8 cellular contexts compared by ENCODE assay signal in the genomic region with DNA sequence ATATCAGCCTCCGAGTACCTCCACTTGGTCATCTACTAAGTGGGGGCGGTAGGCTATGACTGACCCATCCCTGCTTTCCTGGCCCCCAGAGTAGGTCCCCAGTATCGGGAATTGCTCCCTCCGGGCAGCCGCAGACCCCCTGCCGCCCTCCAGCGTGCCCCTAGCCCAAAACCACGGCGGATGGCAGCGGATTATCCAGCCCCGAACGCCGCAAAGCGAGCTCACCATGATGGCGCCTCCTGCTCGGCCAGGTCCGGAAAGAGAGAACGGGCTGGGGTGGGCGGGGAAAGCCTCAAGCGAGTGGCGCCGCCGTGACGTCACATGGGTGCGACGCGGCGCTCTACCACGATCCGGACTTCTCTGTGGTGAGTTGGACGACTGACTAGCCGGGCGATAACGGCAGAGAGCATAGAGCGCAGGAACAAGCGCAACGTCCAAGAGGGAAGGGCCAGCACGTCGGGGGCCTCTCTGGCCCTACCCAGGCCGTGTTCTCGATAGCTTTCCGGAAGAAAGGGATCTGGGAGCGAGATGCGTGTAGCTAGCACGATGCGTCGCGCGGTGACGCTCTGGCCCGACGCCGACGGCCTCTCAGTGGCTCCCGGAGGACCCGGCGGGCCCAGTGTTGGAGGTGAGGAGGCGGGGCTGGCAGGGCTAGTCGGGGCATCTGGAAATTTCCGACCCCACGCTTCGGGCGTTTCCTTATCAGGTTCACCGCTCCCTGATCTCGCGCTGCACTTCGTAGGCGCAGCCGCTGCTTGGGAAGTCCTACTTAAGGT. TPM values are rescaled to one million over a fixed set of nuclear protein-coding genes. Genes with fewer than 3 reads are reported as not detected.
A peak's percentile ranks its signal among the peaks of the same experiment; 100 is the strongest.
DNase-seq lines count a peak whose midpoint lies in the region; ATAC-seq and TF ChIP-seq lines count a peak whose summit lies in the region.

A gene (minus strand): TSS at position 263 of the 776 bp plus-strand sequence. CDS start 35 bp downstream, at position 228.
A gene with protein sequence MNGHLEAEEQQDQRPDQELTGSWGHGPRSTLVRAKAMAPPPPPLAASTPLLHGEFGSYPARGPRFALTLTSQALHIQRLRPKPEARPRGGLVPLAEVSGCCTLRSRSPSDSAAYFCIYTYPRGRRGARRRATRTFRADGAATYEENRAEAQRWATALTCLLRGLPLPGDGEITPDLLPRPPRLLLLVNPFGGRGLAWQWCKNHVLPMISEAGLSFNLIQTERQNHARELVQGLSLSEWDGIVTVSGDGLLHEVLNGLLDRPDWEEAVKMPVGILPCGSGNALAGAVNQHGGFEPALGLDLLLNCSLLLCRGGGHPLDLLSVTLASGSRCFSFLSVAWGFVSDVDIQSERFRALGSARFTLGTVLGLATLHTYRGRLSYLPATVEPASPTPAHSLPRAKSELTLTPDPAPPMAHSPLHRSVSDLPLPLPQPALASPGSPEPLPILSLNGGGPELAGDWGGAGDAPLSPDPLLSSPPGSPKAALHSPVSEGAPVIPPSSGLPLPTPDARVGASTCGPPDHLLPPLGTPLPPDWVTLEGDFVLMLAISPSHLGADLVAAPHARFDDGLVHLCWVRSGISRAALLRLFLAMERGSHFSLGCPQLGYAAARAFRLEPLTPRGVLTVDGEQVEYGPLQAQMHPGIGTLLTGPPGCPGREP (plus strand): TSS at position 591 of the 776 bp plus-strand sequence. CDS start 1,009 bp downstream, outside the sequence.

- H3K4me3 Mint-ChIP-seq in T-helper 2 cell treated with Interferon-gamma antibody and Interleukin-4, amounts not matched to agents 5 μg/mL and 100 μg/mL, for 36 hours: peak within 1 kb of the TSS; percentile 97

- no peaks in the 10 kb centered on the region for H3K27me3 Mint-ChIP-seq in T-helper 2 cell treated with Interferon-gamma antibody and Interleukin-4, amounts not matched to agents 5 μg/mL and 100 μg/mL, for 36 hours (ENCODE audit: low read depth)

- H3K9me3 ChIP-seq in ascending aorta (no peaks in the 10 kb centered on the region), right cardiac atrium (ENCODE audit: control insufficient read depth, low read length) (no peaks in the 10 kb centered on the region), vagina (no peaks in the 10 kb centered on the region)

- H3K27ac Mint-ChIP-seq in T-helper 2 cell treated with Interferon-gamma antibody and Interleukin-4, amounts not matched to agents 5 μg/mL and 100 μg/mL, for 36 hours: peak within 1 kb of the TSS; percentile 99

- H3K4me1 ChIP-seq in ascending aorta (peaks cover 16 to 27% of the 10 kb centered on the region in 2 donors), right cardiac atrium (ENCODE audit: control insufficient read depth, insufficient read depth, low read length) (peaks cover 5% of the 10 kb centered on the region), vagina (peaks cover 58% of the 10 kb centered on the region)

- peak; percentile 99 to 100 for DNase-seq in NCI-H1930 (lab: John Stamatoyannopoulos, UW)
- DNase-seq in T-helper 2 cell treated with Interferon-gamma antibody and Interleukin-4, amounts not matched to agents 5 μg/mL and 100 μg/mL, for 36 hours (ENCODE audit: low spot score): peak; percentile 98
- peak; percentile 94 to 99 for DNase-seq in ascending aorta (ENCODE audit: low spot score in 2 of 2)
- peak; percentile 99 for DNase-seq in right cardiac atrium
- DNase-seq in putamen (ENCODE audit: low spot score): peak; percentile 100
- DNase-seq in vagina (ENCODE audit: extremely low spot score in 2 of 2): peak; percentile 99 to 100

- H3K27ac ChIP-seq in ascending aorta: peak within 1 kb of the TSS; percentile 86 to 87
- H3K27ac ChIP-seq in right cardiac atrium (ENCODE audit: low read length): peak within 1 kb of the TSS; percentile 97
- peak within 1 kb of the TSS; percentile 93 for H3K27ac ChIP-seq in vagina

- no peaks in the 10 kb centered on the region for H3K9me3 Mint-ChIP-seq in T-helper 2 cell treated with Interferon-gamma antibody and Interleukin-4, amounts not matched to agents 5 μg/mL and 100 μg/mL, for 36 hours

- H3K4me3 ChIP-seq in ascending aorta: peak within 1 kb of the TSS; percentile 68 to 95
- peak within 1 kb of the TSS; percentile 69 for H3K4me3 ChIP-seq in right cardiac atrium (ENCODE audit: low read length)
- H3K4me3 ChIP-seq in vagina: peak within 1 kb of the TSS; percentile 64 to 95

- H3K4me1 Mint-ChIP-seq in T-helper 2 cell treated with Interferon-gamma antibody and Interleukin-4, amounts not matched to agents 5 μg/mL and 100 μg/mL, for 36 hours (ENCODE audit: low read depth): peaks cover 34% of the 10 kb centered on the region

- H3K36me3 ChIP-seq in ascending aorta (peaks cover 18 to 29% of the 10 kb centered on the region in 2 donors), vagina (peaks cover 0 to 31% of the 10 kb centered on the region in 2 donors)

- intact Hi-C loops in ascending aorta (cut with DNase I) (loop anchor here (1.0 to 2.0 kb wide), 5 partner anchors 16 to 174 kb away; a partner anchor contains a TSS), right cardiac atrium (cut with DNase I) (no loop called here), vagina (cut with DNase I) (no loop called here)

- under 1% methylated on average over 69 of the region's 69 CpGs for WGBS in right cardiac atrium

- no peak for TF ChIP-seq CTCF in ascending aorta (IDR thresholded peaks at IDR 0.05)
- TF ChIP-seq CTCF in vagina (IDR thresholded peaks at IDR 0.05): no peak

- H3K27me3 ChIP-seq in ascending aorta (no peaks in the 10 kb centered on the region), right cardiac atrium (ENCODE audit: control insufficient read depth, insufficient read depth) (no peaks in the 10 kb centered on the region), vagina (no peaks in the 10 kb centered on the region)

- peak in 1 of 2 donors; percentile 78 for TF ChIP-seq POLR2A in vagina (IDR thresholded peaks at IDR 0.05)

- peaks cover 59% of the 10 kb centered on the region for H3K36me3 Mint-ChIP-seq in T-helper 2 cell treated with Interferon-gamma antibody and Interleukin-4, amounts not matched to agents 5 μg/mL and 100 μg/mL, for 36 hours (ENCODE audit: low read depth)

- ATAC-seq in GM18502 (IDR thresholded peaks at IDR 0.05; ENCODE audit: poor library complexity, unreplicated experiment) (peak; percentile 80), HG02970 (IDR thresholded peaks at IDR 0.05; ENCODE audit: low FRiP score, unreplicated experiment) (peak; percentile 92), right cardiac atrium (peak; percentile 92 to 93)

RNA-seq across cellular contexts. Expression of the first gene that starts in this region (rescaled TPM):
- 2,223 TPM for total RNA-seq in ascending aorta
- 100 to 1,000 TPM; 606 to 773 (median 699) TPM for total RNA-seq in right cardiac atrium
- polyA plus RNA-seq in right cardiac atrium: 965 TPM
- 2,346 TPM for total RNA-seq in vagina

RNA-seq across cellular contexts. Expression of the second gene that starts in this region (rescaled TPM):
- total RNA-seq in ascending aorta (35.3 TPM), right cardiac atrium (10 to 100 TPM in 3 of 4 donors, 1 to 10 TPM in 1; 7.3 to 12.7 (median 11.7) TPM), vagina (19.9 TPM)
- 11.0 TPM for polyA plus RNA-seq in right cardiac atrium

Comparison
In these comparisons a context has a peak if more than half of its experiments do, and no peak if none do; other contexts are left out.
1. Peak in every context shown above with its lines: DNase-seq, ATAC-seq, H3K4me3 ChIP-seq and H3K27ac ChIP-seq.